Comparison of ENCODE assay signal across 1 cellular context in genomic region chr17:31564883-31565297, GRCh38.
TF ChIP-seq lines count a peak whose summit lies in the region.

No MANE protein-coding gene starts in this region.

TF ChIP-seq in H1, 55 proteins besides CTCF, POLR2A, EP300 and RAD21 (continued from another document):
- TF ChIP-seq RNF2 (IDR thresholded peaks at IDR 0.05; ENCODE audit: borderline replicate concordance, low read depth, low read length, missing control alignments, poor library complexity, severe bottlenecking), result no peak
- TF ChIP-seq TCF12 (IDR thresholded peaks at IDR 0.05; ENCODE audit: low read depth, low read length), result no peak
- no peak for TF ChIP-seq FOSL1 (IDR thresholded peaks at IDR 0.05; ENCODE audit: insufficient read depth, low read depth, low read length)
